In genomic region chr10:104521901-104522827, GRCh38 we compare ENCODE assay signal across 18 cellular contexts.
DNase-seq lines count a peak whose midpoint lies in the region; ATAC-seq and TF ChIP-seq lines count a peak whose summit lies in the region.
"Had no signal": no experiment of that assay in that cellular context is flagged by ENCODE, and none has a peak within 500 bp of the region (broad histone marks: within the 10 kb centered on the region; RNA-seq: fewer than 3 reads in every experiment).

No MANE protein-coding gene starts in this region.

- WGBS in heart right ventricle, 2 donors, result 36 to 37% methylated on average over 10 of the region's 10 CpGs
- 35 to 42% (median 41%) methylated on average over 10 of the region's 10 CpGs for WGBS in ovary, 3 donors

- H3K36me3 ChIP-seq in heart right ventricle (no peaks in the 10 kb centered on the region), ovary (no peaks in the 10 kb centered on the region)
- H3K36me3 ChIP-seq: esophagus squamous epithelium, suprapubic skin had no signal

- H3K27ac ChIP-seq in heart right ventricle, result no peak overlapping the region
- H3K27ac ChIP-seq in ovary, result no peak overlapping the region
- H3K27ac ChIP-seq: esophagus squamous epithelium, suprapubic skin, VCaP had no signal

- H3K9me3 ChIP-seq in heart right ventricle (no peaks in the 10 kb centered on the region), ovary (no peaks in the 10 kb centered on the region)
- H3K9me3 ChIP-seq: esophagus squamous epithelium, suprapubic skin had no signal

- no peaks in the 10 kb centered on the region; the same call in 1 of the 2 replicates for H3K27me3 Mint-ChIP-seq in WTC11 (ENCODE audit: low read depth)

- CTCF ChIA-PET in WTC11 (lab: Charles Lee), result no interaction called here

- peak in 4 of 8 donors; percentile 43 to 86 (median 72) for ATAC-seq in heart right ventricle
- no peak for ATAC-seq in WTC11
- ATAC-seq: T-cell had no signal

- TF ChIP-seq CTCF in heart right ventricle (IDR thresholded peaks at IDR 0.05) (no peak), ovary (IDR thresholded peaks at IDR 0.05) (no peak), WTC11 (IDR thresholded peaks at IDR 0.05) (no peak)

- no peaks in the 10 kb centered on the region for H3K4me1 Mint-ChIP-seq in WTC11
- H3K4me1 Mint-ChIP-seq: activated naive CD8-positive, alpha-beta T cell treated with anti-CD3 and anti-CD28 coated beads, Interleukin-2, amount 10 ng/mL, durations not matched to agents 7 days and 5 days; IgD-negative memory B cell; T-cell had no signal

- TF ChIP-seq POLR2A in ovary (IDR thresholded peaks at IDR 0.05), result no peak

- peaks cover 0 to 3% (median 0%) of the 10 kb centered on the region in 9 donors for H3K4me1 ChIP-seq in heart right ventricle
- H3K4me1 ChIP-seq in ovary (ENCODE audit: insufficient read depth), result no peaks in the 10 kb centered on the region
- H3K4me1 ChIP-seq: esophagus squamous epithelium, suprapubic skin had no signal

- H3K27me3 ChIP-seq in heart right ventricle (peaks cover 0 to 7% (median 0%) of the 10 kb centered on the region in 7 donors), ovary (no peaks in the 10 kb centered on the region)

- intact Hi-C loops in heart right ventricle (cut with DNase I), result loop anchor here in 1 of 10 donors (5.0 kb wide), 1 partner anchor 240 kb away; no protein-coding TSS in a partner anchor
- intact Hi-C loops in ovary (cut with DNase I), result no loop called here

- H3K4me3 Mint-ChIP-seq in WTC11, result no peak overlapping the region
- H3K4me3 Mint-ChIP-seq: activated naive CD8-positive, alpha-beta T cell treated with anti-CD3 and anti-CD28 coated beads, Interleukin-2, amount 10 ng/mL, durations not matched to agents 7 days and 5 days; activated T-helper 1 cell treated with anti-CD3 and anti-CD28 coated beads, Interleukin-12 subunit alpha, Interleukin-12 subunit beta, Interleukin-2, Interleukin-4 antibody, amounts not matched to agents 30 ng/mL and 10 ng/mL and 1 ng/mL, durations not matched to agents 14 hours and 24 hours and 36 hours; IgD-negative memory B cell; T-cell had no signal

- H3K4me3 ChIP-seq in heart right ventricle (no peak overlapping the region), ovary (no peak overlapping the region)
- H3K4me3 ChIP-seq: esophagus squamous epithelium, suprapubic skin had no signal

- H3K27ac Mint-ChIP-seq in WTC11, result no peak overlapping the region
- H3K27ac Mint-ChIP-seq: activated naive CD8-positive, alpha-beta T cell treated with anti-CD3 and anti-CD28 coated beads, Interleukin-2, amount 10 ng/mL, durations not matched to agents 7 days and 5 days; activated T-helper 1 cell treated with anti-CD3 and anti-CD28 coated beads, Interleukin-12 subunit alpha, Interleukin-12 subunit beta, Interleukin-2, Interleukin-4 antibody, amounts not matched to agents 30 ng/mL and 10 ng/mL and 1 ng/mL, durations not matched to agents 14 hours and 24 hours and 36 hours; IgD-negative memory B cell; T-cell had no signal

- TF ChIP-seq EP300 in ovary (IDR thresholded peaks at IDR 0.05), result no peak

- H3K9me3 Mint-ChIP-seq in WTC11, result no peaks in the 10 kb centered on the region
- H3K9me3 Mint-ChIP-seq: activated naive CD8-positive, alpha-beta T cell treated with anti-CD3 and anti-CD28 coated beads, Interleukin-2, amount 10 ng/mL, durations not matched to agents 7 days and 5 days; activated T-helper 1 cell treated with anti-CD3 and anti-CD28 coated beads, Interleukin-12 subunit alpha, Interleukin-12 subunit beta, Interleukin-2, Interleukin-4 antibody, amounts not matched to agents 30 ng/mL and 10 ng/mL and 1 ng/mL, durations not matched to agents 14 hours and 24 hours and 36 hours; IgD-negative memory B cell; T-cell had no signal

- POLR2A ChIA-PET in WTC11 (lab: Charles Lee), result no interaction called here

- no peaks in the 10 kb centered on the region for H3K36me3 Mint-ChIP-seq in WTC11
- H3K36me3 Mint-ChIP-seq: activated naive CD8-positive, alpha-beta T cell treated with anti-CD3 and anti-CD28 coated beads, Interleukin-2, amount 10 ng/mL, durations not matched to agents 7 days and 5 days; IgD-negative memory B cell; T-cell had no signal

- DNase-seq in H4 (ENCODE audit: low spot score), result peak; percentile 17
- DNase-seq in NCI-H69 (lab: John Stamatoyannopoulos, UW), result peak; percentile 47
- peak; percentile 30 to 55 for DNase-seq in heart right ventricle
- peak; percentile 32 for DNase-seq in pons (ENCODE audit: low spot score)
- no peak for DNase-seq in NCI-H2081 (lab: John Stamatoyannopoulos, UW)
- DNase-seq in ovary, result no peak
- no peak for DNase-seq in WTC11 (ENCODE audit: low spot score)
- DNase-seq in germinal center (ENCODE audit: low spot score), result no peak
- DNase-seq: activated naive CD8-positive, alpha-beta T cell treated with anti-CD3 and anti-CD28 coated beads, Interleukin-2, amount 10 ng/mL, durations not matched to agents 7 days and 5 days; effector CD8-positive, alpha-beta T cell; esophagus squamous epithelium; islet precursor cell; stimulated activated CD4-positive, alpha-beta T cell treated with anti-CD3 and anti-CD28 coated beads, Interleukin-4, amount 100 ng/mL, for 1 hour; T-cell had no signal

TF ChIP-seq in WTC11, 78 proteins besides CTCF, POLR2A, EP300 and RAD21:
- TF ChIP-seq ERG (CRISPR knock-in tag; IDR thresholded peaks at IDR 0.05) (no peak), ZSCAN18 (CRISPR knock-in tag; IDR thresholded peaks at IDR 0.05) (no peak), ESRRA (CRISPR knock-in tag; IDR thresholded peaks at IDR 0.05; ENCODE audit: borderline replicate concordance) (no peak), ETV6 (CRISPR knock-in tag; IDR thresholded peaks at IDR 0.05) (no peak), NR1H2 (CRISPR knock-in tag; IDR thresholded peaks at IDR 0.05) (no peak)
- TF ChIP-seq, protein P1, sequence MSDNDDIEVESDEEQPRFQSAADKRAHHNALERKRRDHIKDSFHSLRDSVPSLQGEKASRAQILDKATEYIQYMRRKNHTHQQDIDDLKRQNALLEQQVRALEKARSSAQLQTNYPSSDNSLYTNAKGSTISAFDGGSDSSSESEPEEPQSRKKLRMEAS (CRISPR knock-in tag; IDR thresholded peaks at IDR 0.05), result no peak

Comparison
In these comparisons a context has a peak if more than half of its experiments do, and no peak if none do; other contexts are left out.
1. DNase-seq: peak in H4 (single experiment), NCI-H69 (single experiment), heart right ventricle (2 of 2) and pons (single experiment); none in NCI-H2081 (0 of 2), ovary (0 of 5), WTC11 (single experiment) and germinal center (single experiment).